In genomic region chr2:234474654-234475053, GRCh38 we compare ENCODE assay signal across 16 cellular contexts.
"Had no signal": no experiment of that assay in that cellular context is flagged by ENCODE, and none has a peak within 500 bp of the region (broad histone marks: within the 10 kb centered on the region; RNA-seq: fewer than 3 reads in every experiment).

No MANE protein-coding gene starts in this region.

- H3K4me1 ChIP-seq: right atrium auricular region, testis, upper lobe of left lung had no signal

- H3K36me3 ChIP-seq: right atrium auricular region, stomach, upper lobe of left lung had no signal

- H3K27me3 ChIP-seq: right atrium auricular region, stomach, testis, upper lobe of left lung had no signal

- H3K27ac Mint-ChIP-seq: nephron progenitor cell had no signal

- H3K4me3 Mint-ChIP-seq: nephron progenitor cell had no signal

- H3K4me2 ChIP-seq: smooth muscle cell had no signal

- DNase-seq: activated CD4-positive, CD25-positive, alpha-beta regulatory T cell; activated CD8-positive, alpha-beta memory T cell treated with anti-CD3 and anti-CD28 coated beads, Interleukin-2, amount 50 U/mL, for 4 hours; activated effector memory CD4-positive, alpha-beta T cell treated with Interleukin-2 at 50 U/mL for 16 hours; aorta; cortex of kidney; effector memory CD4-positive, alpha-beta T cell; head of caudate nucleus; mesendoderm; nephron progenitor cell; occipital lobe; SHP77 treated with DMSO at 0.1 percent for 48 hours; stomach; testis; upper lobe of left lung had no signal

- H3K4me3 ChIP-seq: right atrium auricular region, smooth muscle cell, stomach, testis, upper lobe of left lung had no signal

- H3K4me1 Mint-ChIP-seq: nephron progenitor cell had no signal

- H3K27ac ChIP-seq: right atrium auricular region, stomach, testis, upper lobe of left lung had no signal

- H3K9me3 ChIP-seq: right atrium auricular region, stomach, testis, upper lobe of left lung had no signal
